In genomic region chr17:2369551-2370210, GRCh38 we compare ENCODE assay signal across 1 cellular context.
TF ChIP-seq lines count a peak whose summit lies in the region.

No MANE protein-coding gene starts in this region.

TF ChIP-seq in K562, 482 proteins besides CTCF, POLR2A, EP300 and RAD21:
- TF ChIP-seq ZSCAN29 (IDR thresholded peaks at IDR 0.05): no peak
- no peak for TF ChIP-seq ZNF780A (CRISPR knock-in tag; IDR thresholded peaks at IDR 0.05)
- TF ChIP-seq MTA2 (IDR thresholded peaks at IDR 0.05; ENCODE audit: low read depth): no peak
- no peak for TF ChIP-seq HEY1 (CRISPR knock-in tag; IDR thresholded peaks at IDR 0.05; ENCODE audit: borderline replicate concordance)
- TF ChIP-seq CBFB (CRISPR knock-in tag; IDR thresholded peaks at IDR 0.05): no peak
- TF ChIP-seq MGA (IDR thresholded peaks at IDR 0.05): no peak
- TF ChIP-seq PRDM10 (IDR thresholded peaks at IDR 0.05; ENCODE audit: partially characterized antibody): no peak
- TF ChIP-seq ATF3 (IDR thresholded peaks at IDR 0.05): no peak
- no peak for TF ChIP-seq ATF3 (CRISPR knock-in tag; conservative IDR thresholded peaks at IDR 0.05)
- no peak for TF ChIP-seq KLF13 (tag; IDR thresholded peaks at IDR 0.05; ENCODE audit: borderline replicate concordance, low read depth)
- no peak for TF ChIP-seq USF1 (CRISPR knock-in tag; IDR thresholded peaks at IDR 0.05)
- TF ChIP-seq DLX4 (CRISPR knock-in tag; IDR thresholded peaks at IDR 0.05): no peak
- TF ChIP-seq RBM22 (IDR thresholded peaks at IDR 0.05; ENCODE audit: low read depth, low read length, poor library complexity, severe bottlenecking): no peak
- TF ChIP-seq NEUROD1 (IDR thresholded peaks at IDR 0.05; ENCODE audit: borderline replicate concordance, low read depth, low read length, partially characterized antibody): no peak
- no peak for TF ChIP-seq GTF2B (IDR thresholded peaks at IDR 0.05; ENCODE audit: extremely low read depth, insufficient read length)
- no peak for TF ChIP-seq ZNF830 (CRISPR knock-in tag; IDR thresholded peaks at IDR 0.05)
- TF ChIP-seq NFE2L1 (tag; IDR thresholded peaks at IDR 0.05; ENCODE audit: borderline replicate concordance, low read depth): no peak
- TF ChIP-seq NKRF (IDR thresholded peaks at IDR 0.05; ENCODE audit: borderline replicate concordance): no peak
- no peak for TF ChIP-seq ZHX1 (conservative IDR thresholded peaks at IDR 0.05; ENCODE audit: low read length)
- no peak for TF ChIP-seq ZNF41 (CRISPR knock-in tag; conservative IDR thresholded peaks at IDR 0.05)
